Comparison of ENCODE assay signal across 8 cellular contexts in genomic region chr11:31045335-31045734, GRCh38.
DNase-seq lines count a peak whose midpoint lies in the region; ATAC-seq and TF ChIP-seq lines count a peak whose summit lies in the region.

No MANE protein-coding gene starts in this region.

- H3K9me3 ChIP-seq in A673 (ENCODE audit: low read depth, low read length, poor library complexity, severe bottlenecking) = no peaks in the 10 kb centered on the region
- H3K9me3 ChIP-seq in OCI-LY7 (ENCODE audit: low read length) = no peaks in the 10 kb centered on the region

- POLR2A ChIA-PET in A673 (lab: Charles Lee; ENCODE audit: low non-redundant PET) (no interaction called here), OCI-LY7 (lab: Charles Lee) (interaction anchor here (0.6 to 0.7 kb wide), 2 partner anchors 13 to 1206 kb away, joined by 3 read pairs; no protein-coding TSS in a partner anchor)

- H3K27ac ChIP-seq in A673 (ENCODE audit: low read depth, low read length, poor library complexity, severe bottlenecking) = no peak overlapping the region
- H3K27ac ChIP-seq in OCI-LY7 (ENCODE audit: low read depth, low read length, poor library complexity, severe bottlenecking) = no peak overlapping the region

- intact Hi-C loops in A673 (cut with micrococcal nuclease; ENCODE audit: unreplicated experiment) (loop anchor here (1.0 kb wide), 1 partner anchor 85 kb away; no protein-coding TSS in a partner anchor), OCI-LY7 (cut with micrococcal nuclease; ENCODE audit: unreplicated experiment) (no loop called here)

- H3K4me3 Mint-ChIP-seq in glutamatergic neuron (ENCODE audit: unreplicated experiment) = no peak overlapping the region

- H3K27ac Mint-ChIP-seq in glutamatergic neuron (ENCODE audit: unreplicated experiment) = no peak overlapping the region

- no peak for ATAC-seq in GM19035 (IDR thresholded peaks at IDR 0.05; ENCODE audit: unreplicated experiment)
- ATAC-seq in HG02884 (IDR thresholded peaks at IDR 0.05; ENCODE audit: unreplicated experiment) = no peak

- no peaks in the 10 kb centered on the region for H4K20me1 ChIP-seq in OCI-LY7 (ENCODE audit: insufficient read depth, low read length)

- peak; percentile 73 for DNase-seq in A673 (ENCODE audit: low spot score)
- DNase-seq in G401 (ENCODE audit: low spot score) = peak; percentile 7
- no peak for DNase-seq in OCI-LY7 (ENCODE audit: low spot score)
- no peak for DNase-seq in glutamatergic neuron
- no peak for DNase-seq in activated naive CD4-positive, alpha-beta T cell treated with Interleukin-2 at 50 U/mL for 16 hours
- DNase-seq in C1 segment of cervical spinal cord (lab: John Stamatoyannopoulos, UW) = no peak

- no peaks in the 10 kb centered on the region for H3K27me3 ChIP-seq in A673 (replicated peaks; ENCODE audit: insufficient read depth, low read depth, low read length, poor library complexity)

- H3K27me3 Mint-ChIP-seq in glutamatergic neuron (ENCODE audit: unreplicated experiment) = peaks cover 3% of the 10 kb centered on the region

- no peak overlapping the region for H3K4me2 ChIP-seq in OCI-LY7 (ENCODE audit: low read length)

- no peaks in the 10 kb centered on the region for H3K4me1 ChIP-seq in A673 (ENCODE audit: insufficient read depth, low read length, poor library complexity, severe bottlenecking)
- H3K4me1 ChIP-seq in OCI-LY7 (ENCODE audit: insufficient read depth, low read length, poor library complexity, severe bottlenecking) = no peaks in the 10 kb centered on the region

- H2AFZ ChIP-seq in OCI-LY7 (ENCODE audit: low read length) = no peak overlapping the region

- H3K36me3 ChIP-seq in A673 (ENCODE audit: insufficient read depth, low read length, poor library complexity, severe bottlenecking) = no peaks in the 10 kb centered on the region
- no peaks in the 10 kb centered on the region for H3K36me3 ChIP-seq in OCI-LY7 (ENCODE audit: insufficient read depth, low read length)

- peaks cover 2% of the 10 kb centered on the region for H3K9me3 Mint-ChIP-seq in glutamatergic neuron (ENCODE audit: unreplicated experiment)

- no peaks in the 10 kb centered on the region for H3K9me2 ChIP-seq in OCI-LY7 (ENCODE audit: insufficient read depth, low read length)

- H3K79me2 ChIP-seq in OCI-LY7 (ENCODE audit: insufficient read depth, low read depth, low read length) = no peaks in the 10 kb centered on the region

- in situ Hi-C loops in G401 (cut with HindIII; ENCODE audit: low sequenced_read_pairs) = no loop called here

- H3K4me3 ChIP-seq in A673 (ENCODE audit: low read depth, low read length, poor library complexity, severe bottlenecking) (no peak overlapping the region), OCI-LY7 (ENCODE audit: low read depth, low read length, poor library complexity, severe bottlenecking) (no peak overlapping the region)

- H3K36me3 Mint-ChIP-seq in glutamatergic neuron (ENCODE audit: unreplicated experiment) = no peaks in the 10 kb centered on the region

- TF ChIP-seq CTCF in A673 (conservative IDR thresholded peaks at IDR 0.05; ENCODE audit: low read depth, low read length) (peak; percentile 95), OCI-LY7 (conservative IDR thresholded peaks at IDR 0.05; ENCODE audit: low read length) (peak; percentile 50), glutamatergic neuron (IDR thresholded peaks at IDR 0.05; ENCODE audit: partially characterized antibody, unreplicated experiment) (peak; percentile 42)

- H3K4me1 Mint-ChIP-seq in glutamatergic neuron (ENCODE audit: low read depth, unreplicated experiment) = no peaks in the 10 kb centered on the region

- BruUV-seq in A673 (replicated peaks; lab: Mats Ljungman, UMichigan) (no TSS peak), OCI-LY7 (replicated peaks; lab: Mats Ljungman, UMichigan) (no TSS peak)

- CTCF ChIA-PET in A673 (lab: Charles Lee) (interaction anchor here (0.5 to 1.4 kb wide), 10 partner anchors 44 to 1453 kb away, joined by 3 to 52 read pairs (median 5); no protein-coding TSS in a partner anchor), OCI-LY7 (lab: Charles Lee; ENCODE audit: unreplicated experiment) (no interaction called here)

Comparison
In these comparisons a context has a peak if more than half of its experiments do, and no peak if none do; other contexts are left out.
1. DNase-seq: peak in A673 (single experiment) and G401 (single experiment); none in OCI-LY7 (single experiment), glutamatergic neuron (single experiment), activated naive CD4-positive, alpha-beta T cell treated with Interleukin-2 at 50 U/mL for 16 hours (single experiment) and C1 segment of cervical spinal cord (0 of 14).
2. CTCF ChIP-seq: peak in every context shown above with its lines; median percentile 95 in A673; 50 in OCI-LY7; 42 in glutamatergic neuron.